In the genomic region with DNA sequence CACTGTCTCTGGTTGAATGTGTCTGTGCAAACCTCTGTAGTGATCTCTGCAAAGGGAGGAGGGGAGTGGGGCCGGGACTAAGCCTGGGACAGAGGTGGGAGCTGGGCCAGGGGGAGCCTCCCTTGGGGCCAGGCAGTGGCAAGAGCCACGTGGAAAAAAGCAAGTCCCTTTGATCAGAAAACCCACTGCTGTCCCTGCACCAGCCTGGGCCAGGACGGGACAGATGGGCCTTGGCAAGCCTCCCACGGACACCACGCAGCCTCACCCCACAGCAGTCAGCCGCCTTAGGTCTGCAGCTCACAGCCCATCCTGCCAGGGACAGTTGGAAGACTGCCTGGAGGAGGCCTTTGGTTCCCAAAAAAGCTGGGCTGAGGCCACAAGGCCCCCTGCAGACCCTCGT, we compare ENCODE assay signal across 1 cellular context.
A peak's percentile ranks its signal among the peaks of the same experiment; 100 is the strongest.
TF ChIP-seq lines count a peak whose summit lies in the region.

No MANE protein-coding gene starts in this region.

TF ChIP-seq in HEK293, 187 proteins besides CTCF, POLR2A, EP300 and RAD21:
- TF ChIP-seq ZFHX2 (tag by site-specific recombination; conservative IDR thresholded peaks at IDR 0.05) (peak; percentile 31), ZSCAN18 (tag by site-specific recombination; IDR thresholded peaks at IDR 0.05) (no peak)
